In genomic region chr9:35611230-35611797, GRCh38 we compare ENCODE assay signal across 8 cellular contexts. TPM values are rescaled to one million over a fixed set of nuclear protein-coding genes. Genes with fewer than 3 reads are reported as not detected.
A peak's percentile ranks its signal among the peaks of the same experiment; 100 is the strongest.
DNase-seq lines count a peak whose midpoint lies in the region; ATAC-seq, FAIRE-seq and TF ChIP-seq lines count a peak whose summit lies in the region.

No MANE protein-coding gene starts in this region.

- TF ChIP-seq CTCF in SK-N-SH (IDR thresholded peaks at IDR 0.05) (peak; percentile 72), astrocyte (IDR thresholded peaks at IDR 0.05; ENCODE audit: insufficient read depth, low read depth, low read length) (peak; percentile 59)

- H4K20me1 ChIP-seq in SK-N-SH (ENCODE audit: insufficient read depth) = peaks cover 8% of the 10 kb centered on the region
- H4K20me1 ChIP-seq in astrocyte (ENCODE audit: insufficient read depth, low read length) = peaks cover 11% of the 10 kb centered on the region

- no peaks in the 10 kb centered on the region for H3K9me2 ChIP-seq in SK-N-SH

- WGBS in SK-N-SH (ENCODE audit: low lambda C conversion rate) = 26% methylated on average over 8 of the region's 8 CpGs

- H3K27me3 ChIP-seq in SK-N-SH (ENCODE audit: insufficient read depth) (0 out of 2 replicates have a peak, but pooled peaks cover under 1% of the 10 kb centered on the region), astrocyte (ENCODE audit: insufficient read depth, low read length) (peaks cover 22% of the 10 kb centered on the region)

- H3K36me3 Mint-ChIP-seq in astrocyte (ENCODE audit: low read depth, unreplicated experiment) = peaks cover 22% of the 10 kb centered on the region

- H3K4me1 ChIP-seq in SK-N-SH (ENCODE audit: control insufficient read depth in 1 of 2, insufficient read depth in 2 of 2, low read depth in 1 of 2, low read length in 1 of 2) = peaks cover 7 to 10% of the 10 kb centered on the region in 2 experiments; a peak in 1 of 4 replicates
- H3K4me1 ChIP-seq in astrocyte (ENCODE audit: insufficient read depth, low read length) = peaks cover 5% of the 10 kb centered on the region

- POLR2A ChIA-PET in SK-N-SH (lab: Yijun Ruan, JAX) = interaction anchor here (0.7 kb wide), 2 partner anchors 9 to 426 kb away, joined by 3 to 5 read pairs; no protein-coding TSS in a partner anchor

- peaks cover 37% of the 10 kb centered on the region for H3K27me3 Mint-ChIP-seq in astrocyte (ENCODE audit: low read depth, unreplicated experiment)

- H3K36me3 ChIP-seq in SK-N-SH (replicated peaks in 1 of 2; ENCODE audit: control insufficient read depth in 1 of 2, insufficient read depth in 2 of 2, low read length in 1 of 2) (peaks cover 7 to 23% of the 10 kb centered on the region in 2 experiments), astrocyte (ENCODE audit: insufficient read depth, low read length) (no peaks in the 10 kb centered on the region)

- DNase-seq in ELF-1 (ENCODE audit: low read depth, low spot score) (peak; percentile 28), SK-N-SH (peak; percentile 77), astrocyte (ENCODE audit: low read depth) (peak; percentile 19), iPS-NIHi11 (ENCODE audit: low spot score) (peak; percentile 53)
- peak; percentile 65 to 66 for DNase-seq in stimulated activated CD4-positive, alpha-beta T cell treated with anti-CD3 and anti-CD28 coated beads, Interleukin-2, amount 100 ng/mL, for 24 hours

- no peak overlapping the region for H2AFZ ChIP-seq in SK-N-SH (ENCODE audit: low read depth)
- H2AFZ ChIP-seq in astrocyte (ENCODE audit: low read depth, low read length) = no peak overlapping the region

- no peak for TF ChIP-seq EP300 in SK-N-SH (IDR thresholded peaks at IDR 0.05; ENCODE audit: borderline replicate concordance in 1 of 2, low read depth in 1 of 2, low read length in 1 of 2)

- H3K9ac ChIP-seq in SK-N-SH (no peak overlapping the region), astrocyte (ENCODE audit: low read length) (no peak overlapping the region)

- H3F3A ChIP-seq in SK-N-SH (replicated peaks; ENCODE audit: insufficient read depth) = no peaks in the 10 kb centered on the region

- no peak overlapping the region for H3K27ac ChIP-seq in SK-N-SH (ENCODE audit: low read depth in 2 of 2, low read length in 1 of 2)
- H3K27ac ChIP-seq in astrocyte (ENCODE audit: low read depth, low read length) = no peak overlapping the region

- CTCF ChIA-PET in SK-N-SH (lab: Yijun Ruan, JAX) = interaction anchor here (0.5 to 4.1 kb wide), 21 partner anchors 9 to 202 kb away, joined by 3 to 32 read pairs (median 5); partner anchors contain the start of genes CCDC107, CREB3 and RMRP

- peak; percentile 55 for ATAC-seq in HG03159 (IDR thresholded peaks at IDR 0.05; ENCODE audit: unreplicated experiment)
- no peak for ATAC-seq in HG03139 (IDR thresholded peaks at IDR 0.05; ENCODE audit: unreplicated experiment)
- no peak for ATAC-seq in HG02763 (IDR thresholded peaks at IDR 0.05; ENCODE audit: unreplicated experiment)

- peak; percentile 29 for FAIRE-seq in astrocyte (lab: Jason Lieb, UNC)

- H3K9me3 ChIP-seq in SK-N-SH (no peaks in the 10 kb centered on the region), astrocyte (ENCODE audit: insufficient read depth, low read depth, low read length) (no peaks in the 10 kb centered on the region)

- H3K27ac Mint-ChIP-seq in astrocyte (ENCODE audit: unreplicated experiment) = no peak overlapping the region

- no peak overlapping the region for H3K4me2 ChIP-seq in SK-N-SH
- no peak overlapping the region for H3K4me2 ChIP-seq in astrocyte (ENCODE audit: low read length)

- H3K4me1 Mint-ChIP-seq in astrocyte (ENCODE audit: low read depth, unreplicated experiment) = peaks cover 8% of the 10 kb centered on the region

- no peak overlapping the region for H3K4me3 Mint-ChIP-seq in astrocyte (ENCODE audit: unreplicated experiment)

- H3K79me2 ChIP-seq in SK-N-SH (ENCODE audit: insufficient read depth) = peaks cover 15% of the 10 kb centered on the region
- H3K79me2 ChIP-seq in astrocyte (ENCODE audit: insufficient read depth, low read length) = peaks cover 9% of the 10 kb centered on the region

- peaks cover 3% of the 10 kb centered on the region for H3K9me3 Mint-ChIP-seq in astrocyte (ENCODE audit: unreplicated experiment)

- 0 out of 2 replicates have a peak, but pooled peaks have one; percentile 17 for TF ChIP-seq RAD21 in SK-N-SH (IDR thresholded peaks at IDR 0.05; ENCODE audit: low read length)

- H3K4me3 ChIP-seq in SK-N-SH (ENCODE audit: low read depth in 2 of 2, low read length in 1 of 2) (no peak overlapping the region), astrocyte (ENCODE audit: insufficient read depth, low read depth, low read length) (no peak overlapping the region)

TF ChIP-seq in SK-N-SH, 30 proteins besides CTCF, POLR2A, EP300 and RAD21:
- TF ChIP-seq MXI1 (IDR thresholded peaks at IDR 0.05; ENCODE audit: low read depth, low read length) = no peak
- TF ChIP-seq EZH2phosphoT487 (IDR thresholded peaks at IDR 0.05; ENCODE audit: borderline replicate concordance, low read depth) = no peak
- no peak for TF ChIP-seq MAX (IDR thresholded peaks at IDR 0.05; ENCODE audit: low read depth)
- TF ChIP-seq SMC3 (IDR thresholded peaks at IDR 0.05; ENCODE audit: low read depth, low read length) = no peak
- no peak for TF ChIP-seq GABPA (IDR thresholded peaks at IDR 0.05; ENCODE audit: low read depth)
- 0 out of 2 replicates have a peak, but pooled peaks have one; percentile 18 for TF ChIP-seq RCOR1 (IDR thresholded peaks at IDR 0.05; ENCODE audit: low read length)
- no peak for TF ChIP-seq FOXJ3 (CRISPR knock-in tag; IDR thresholded peaks at IDR 0.05)

RNA-seq across cellular contexts. Expression of gene TESK1, which starts 6.3 kb away (rescaled TPM):
- polyA plus RNA-seq in SK-N-SH (2012; rRNA removed) = 26.0 TPM in 2 replicates
- polyA plus RNA-seq in SK-N-SH (2012; cell fraction: cytosol; rRNA removed) = 8.6 and 13.0 TPM in 2 replicates
- polyA plus RNA-seq in SK-N-SH (2012; cell fraction: nucleus; rRNA removed) = 154 and 162 TPM in 2 replicates
- total RNA-seq in astrocyte = 30.9 and 33.7 TPM in 2 replicates

RNA-seq across cellular contexts. Expression of gene CD72, which starts 6.9 kb away (rescaled TPM):
- polyA plus RNA-seq in SK-N-SH (2012; rRNA removed) = 2.5 and 2.7 TPM in 2 replicates
- polyA plus RNA-seq in SK-N-SH (2012; cell fraction: cytosol; rRNA removed) = 0.87 and 1.1 TPM in 2 replicates
- polyA plus RNA-seq in SK-N-SH (2012; cell fraction: nucleus; rRNA removed) = 15.4 and 17.6 TPM in 2 replicates
- 1.8 and 2.4 TPM in 2 replicates for total RNA-seq in astrocyte

RNA-seq across cellular contexts. Expression of gene SIT1, which starts 39.4 kb away (rescaled TPM):
- polyA plus RNA-seq in SK-N-SH (2012; rRNA removed) = not detected in 2 replicates
- polyA plus RNA-seq in SK-N-SH (2012; cell fraction: cytosol; rRNA removed) = not detected in 2 replicates
- not detected in 2 replicates for polyA plus RNA-seq in SK-N-SH (2012; cell fraction: nucleus; rRNA removed)
- total RNA-seq in astrocyte = not detected in 2 replicates

RNA-seq across cellular contexts. Expression of gene RMRP, which starts 46.5 kb away (rescaled TPM):
- polyA plus RNA-seq in SK-N-SH (2012; rRNA removed) = 64.9 and 157 TPM in 2 replicates
- not detected in 2 replicates for polyA plus RNA-seq in SK-N-SH (2012; cell fraction: cytosol; rRNA removed)
- 125 TPM in 1 of 2 replicates, not detected in the other for polyA plus RNA-seq in SK-N-SH (2012; cell fraction: nucleus; rRNA removed)
- total RNA-seq in astrocyte = 13,402 and 14,410 TPM in 2 replicates

RNA-seq across cellular contexts. Expression of gene CCDC107, which starts 46.8 kb away (rescaled TPM):
- 20.9 and 22.0 TPM in 2 replicates for polyA plus RNA-seq in SK-N-SH (2012; rRNA removed)
- 18.4 and 19.9 TPM in 2 replicates for polyA plus RNA-seq in SK-N-SH (2012; cell fraction: cytosol; rRNA removed)
- 23.6 and 25.8 TPM in 2 replicates for polyA plus RNA-seq in SK-N-SH (2012; cell fraction: nucleus; rRNA removed)
- total RNA-seq in astrocyte = 15.5 and 18.8 TPM in 2 replicates

Comparison
In these comparisons a context has a peak if more than half of its experiments do, and no peak if none do; other contexts are left out.
1. DNase-seq: peak in every context shown above with its lines; median percentile 77 in SK-N-SH; 66 in stimulated activated CD4-positive, alpha-beta T cell treated with anti-CD3 and anti-CD28 coated beads, Interleukin-2, amount 100 ng/mL, for 24 hours; 53 in iPS-NIHi11; 28 in ELF-1; 19 in astrocyte.